17 cellular contexts compared by ENCODE assay signal in genomic region chr10:42883993-42884983, GRCh38.
DNase-seq lines count a peak whose midpoint lies in the region; ATAC-seq and TF ChIP-seq lines count a peak whose summit lies in the region.
"Had no signal": no experiment of that assay in that cellular context is flagged by ENCODE, and none has a peak within 500 bp of the region (broad histone marks: within the 10 kb centered on the region; RNA-seq: fewer than 3 reads in every experiment).

No MANE protein-coding gene starts in this region.

- peak overlapping the region in 1 of 2 donors; percentile 1 for H3K27ac Mint-ChIP-seq in stimulated activated naive CD8-positive, alpha-beta T cell treated with anti-CD3 and anti-CD28 coated beads, Interleukin-15, amount 100 ng/mL, for 72 hours
- H3K27ac Mint-ChIP-seq: B cell; CD8-positive, alpha-beta memory T cell; GM23338 had no signal

- H3K27me3 Mint-ChIP-seq in stimulated activated naive CD8-positive, alpha-beta T cell treated with anti-CD3 and anti-CD28 coated beads, Interleukin-15, amount 100 ng/mL, for 72 hours, result no peaks in the 10 kb centered on the region

- H3K27ac ChIP-seq in lung (ENCODE audit: low read depth in 1 of 2, low read length in 1 of 2) (no peak overlapping the region), upper lobe of left lung (no peak overlapping the region)
- H3K27ac ChIP-seq: BLaER1 treated with 17β-estradiol and CSF1 and Interleukin-3, amounts not matched to agents 10 nM and 100 nM had no signal

- no peak for TF ChIP-seq EP300 in upper lobe of left lung (IDR thresholded peaks at IDR 0.05)

- peak; percentile 22 for ATAC-seq in stimulated activated naive CD8-positive, alpha-beta T cell treated with anti-CD3 and anti-CD28 coated beads, Interleukin-15, amount 100 ng/mL, for 72 hours
- no peak for ATAC-seq in stimulated activated naive CD8-positive, alpha-beta T cell treated with anti-CD3 and anti-CD28 coated beads, Interleukin-15, Interleukin-2, amounts not matched to agents 100 U/mL and 50 U/mL, for 24 hours
- ATAC-seq in lung (ENCODE audit: insufficient read depth, low FRiP score) (no peak), upper lobe of left lung (ENCODE audit: low FRiP score in 2 of 2) (no peak)
- ATAC-seq: GM12878, GM23338 had no signal

- no peak for DNase-seq in stimulated activated naive CD8-positive, alpha-beta T cell treated with anti-CD3 and anti-CD28 coated beads, Interleukin-15, amount 100 ng/mL, for 72 hours
- no peak for DNase-seq in stimulated activated naive CD8-positive, alpha-beta T cell treated with anti-CD3 and anti-CD28 coated beads, Interleukin-15, Interleukin-2, amounts not matched to agents 100 U/mL and 50 U/mL, for 24 hours
- peak; percentile 24 for DNase-seq in lung (ENCODE audit: low spot score)
- peak; percentile 11 to 47 for DNase-seq in upper lobe of left lung
- DNase-seq in LoVo (ENCODE audit: low spot score), result no peak
- DNase-seq in GM19238 (ENCODE audit: insufficient read length, low spot score), result no peak
- DNase-seq: CD8-positive, alpha-beta memory T cell; COR-L47; DMS 273 treated with DMSO at 0.1 percent for 48 hours; DMS53; DND-41; EL; HCEC 1CT had no signal

- H3K4me1 ChIP-seq in lung (ENCODE audit: control insufficient read depth in 2 of 2, insufficient read depth in 2 of 2, low read length in 2 of 2) (no peaks in the 10 kb centered on the region), upper lobe of left lung (no peaks in the 10 kb centered on the region)

- H3K9me3 Mint-ChIP-seq in stimulated activated naive CD8-positive, alpha-beta T cell treated with anti-CD3 and anti-CD28 coated beads, Interleukin-15, amount 100 ng/mL, for 72 hours, result peaks cover 10 to 15% of the 10 kb centered on the region in 2 donors

- no peaks in the 10 kb centered on the region for H3K36me3 ChIP-seq in lung (ENCODE audit: control insufficient read depth in 2 of 2, insufficient read depth in 2 of 2, low read length in 2 of 2)
- no peaks in the 10 kb centered on the region for H3K36me3 ChIP-seq in upper lobe of left lung

- H3K4me3 Mint-ChIP-seq in stimulated activated naive CD8-positive, alpha-beta T cell treated with anti-CD3 and anti-CD28 coated beads, Interleukin-15, amount 100 ng/mL, for 72 hours, result no peak overlapping the region
- H3K4me3 Mint-ChIP-seq: B cell; CD8-positive, alpha-beta memory T cell; GM23338 had no signal

- TF ChIP-seq POLR2A in upper lobe of left lung (IDR thresholded peaks at IDR 0.05), result no peak

- TF ChIP-seq CTCF in lung (IDR thresholded peaks at IDR 0.05; ENCODE audit: control extremely low read depth, extremely low read depth) (no peak), upper lobe of left lung (IDR thresholded peaks at IDR 0.05) (no peak)

- H3K9me3 ChIP-seq in lung (ENCODE audit: control insufficient read depth in 2 of 2, insufficient read depth in 1 of 2, low read length in 1 of 2) (peaks cover 0 to 19% of the 10 kb centered on the region in 2 donors), upper lobe of left lung (peaks cover 0 to 13% (median 8%) of the 10 kb centered on the region in 4 donors)

- WGBS in lung, 2 donors, result 83 to 91% methylated on average over 10 to 11 of the region's 11 CpGs
- 82 to 90% methylated on average over 8 to 11 of the region's 11 CpGs for WGBS in upper lobe of left lung, 2 donors

- H3K4me3 ChIP-seq in lung (no peak overlapping the region), upper lobe of left lung (no peak overlapping the region)
- H3K4me3 ChIP-seq: BLaER1 treated with 17β-estradiol and CSF1 and Interleukin-3, amounts not matched to agents 10 nM and 100 nM; GM12878; GM23338 had no signal

- H3K27me3 ChIP-seq in lung (ENCODE audit: control insufficient read depth, insufficient read depth) (no peaks in the 10 kb centered on the region), upper lobe of left lung (no peaks in the 10 kb centered on the region)
- H3K27me3 ChIP-seq: BLaER1 treated with 17β-estradiol and CSF1 and Interleukin-3, amounts not matched to agents 10 nM and 100 nM had no signal

- H3K4me1 Mint-ChIP-seq in stimulated activated naive CD8-positive, alpha-beta T cell treated with anti-CD3 and anti-CD28 coated beads, Interleukin-15, amount 100 ng/mL, for 72 hours, result no peaks in the 10 kb centered on the region
- H3K4me1 Mint-ChIP-seq: B cell; CD8-positive, alpha-beta memory T cell had no signal

Comparison
In these comparisons a context has a peak if more than half of its experiments do, and no peak if none do; other contexts are left out.
1. DNase-seq: peak in lung (single experiment) and upper lobe of left lung (2 of 2); none in stimulated activated naive CD8-positive, alpha-beta T cell treated with anti-CD3 and anti-CD28 coated beads, Interleukin-15, amount 100 ng/mL, for 72 hours (0 of 2), stimulated activated naive CD8-positive, alpha-beta T cell treated with anti-CD3 and anti-CD28 coated beads, Interleukin-15, Interleukin-2, amounts not matched to agents 100 U/mL and 50 U/mL, for 24 hours (single experiment), LoVo (single experiment) and GM19238 (single experiment).